Comparison of ENCODE assay signal across 1 cellular context in genomic region chr5:159263569-159263905, GRCh38.
TF ChIP-seq lines count a peak whose summit lies in the region.

No MANE protein-coding gene starts in this region.

TF ChIP-seq in endothelial cell of umbilical vein, 7 proteins besides CTCF, POLR2A, EP300 and RAD21:
- TF ChIP-seq MAX (IDR thresholded peaks at IDR 0.05; ENCODE audit: insufficient read depth, insufficient read length): no peak
- no peak for TF ChIP-seq POLR2AphosphoS5 (IDR thresholded peaks at IDR 0.05; ENCODE audit: insufficient read depth, low read depth, low read length)
- no peak for TF ChIP-seq JUN (IDR thresholded peaks at IDR 0.05; ENCODE audit: borderline replicate concordance, insufficient read depth, insufficient read length, low read depth)
- TF ChIP-seq MYC (IDR thresholded peaks at IDR 0.05; ENCODE audit: low read depth, low read length): no peak
- TF ChIP-seq GATA2 (IDR thresholded peaks at IDR 0.05; ENCODE audit: insufficient read depth, insufficient read length, low read depth, low read length): no peak
- TF ChIP-seq EZH2 (IDR thresholded peaks at IDR 0.05; ENCODE audit: borderline replicate concordance, low read depth, low read length, severe bottlenecking): no peak
- TF ChIP-seq FOS (IDR thresholded peaks at IDR 0.05; ENCODE audit: borderline replicate concordance, insufficient read depth, low read length): no peak
TF ChIP-seq in endothelial cell of umbilical vein: peak in this region for 0.
